In genomic region chr1:244231193-244231571, GRCh38 we compare ENCODE assay signal across 11 cellular contexts.
DNase-seq lines count a peak whose midpoint lies in the region; ATAC-seq and TF ChIP-seq lines count a peak whose summit lies in the region.
"Had no signal": no experiment of that assay in that cellular context is flagged by ENCODE, and none has a peak within 500 bp of the region (broad histone marks: within the 10 kb centered on the region; RNA-seq: fewer than 3 reads in every experiment).

No MANE protein-coding gene starts in this region.

- peaks cover 9% of the 10 kb centered on the region for H3K4me1 ChIP-seq in suprapubic skin

- H3K9me3 ChIP-seq in suprapubic skin, result no peaks in the 10 kb centered on the region
- H3K9me3 ChIP-seq: tibial nerve had no signal

- CTCF ChIA-PET in activated CD4-positive, alpha-beta memory T cell treated with anti-CD3 and anti-CD28 coated beads for 36 hours (lab: Charles Lee), result no interaction called here

- intact Hi-C loops in left cardiac atrium (cut with DNase I) (no loop called here), Right ventricle myocardium inferior (cut with DNase I) (no loop called here)
- intact Hi-C loops in activated CD4-positive, alpha-beta memory T cell treated with anti-CD3 and anti-CD28 coated beads for 36 hours (cut with micrococcal nuclease), result no loop called here

- no peak overlapping the region for H3K4me3 Mint-ChIP-seq in activated CD4-positive, alpha-beta memory T cell treated with anti-CD3 and anti-CD28 coated beads for 36 hours
- H3K4me3 Mint-ChIP-seq: natural killer cell had no signal

- POLR2A ChIA-PET in activated CD4-positive, alpha-beta memory T cell treated with anti-CD3 and anti-CD28 coated beads for 36 hours (lab: Charles Lee), result no interaction called here

- H3K27me3 ChIP-seq in suprapubic skin, result peaks cover 4% of the 10 kb centered on the region

- H3K4me3 ChIP-seq in astrocyte of the spinal cord (ENCODE audit: low read depth, low read length), result no peak overlapping the region
- H3K4me3 ChIP-seq in suprapubic skin, result peak overlapping the region; percentile 25

- no peaks in the 10 kb centered on the region for H3K9me3 Mint-ChIP-seq in activated CD4-positive, alpha-beta memory T cell treated with anti-CD3 and anti-CD28 coated beads for 36 hours
- H3K9me3 Mint-ChIP-seq: natural killer cell had no signal

- H3K36me3 ChIP-seq in suprapubic skin, result no peaks in the 10 kb centered on the region
- H3K36me3 ChIP-seq: tibial nerve had no signal

- no peak for TF ChIP-seq CTCF in astrocyte of the spinal cord (IDR thresholded peaks at IDR 0.05; ENCODE audit: low read depth, low read length)
- no peak for TF ChIP-seq CTCF in suprapubic skin (IDR thresholded peaks at IDR 0.05)

- H3K27ac ChIP-seq in suprapubic skin, result no peak overlapping the region
- H3K27ac ChIP-seq: coronary artery, tibial nerve had no signal

- in situ Hi-C loops in astrocyte of the spinal cord (cut with HindIII; ENCODE audit: low sequenced_read_pairs), result no loop called here

- WGBS in suprapubic skin, result 39% methylated on average over 4 of the region's 8 CpGs

- TF ChIP-seq POLR2A in suprapubic skin (IDR thresholded peaks at IDR 0.05), result no peak

- H3K36me3 Mint-ChIP-seq in activated CD4-positive, alpha-beta memory T cell treated with anti-CD3 and anti-CD28 coated beads for 36 hours, result no peaks in the 10 kb centered on the region
- H3K36me3 Mint-ChIP-seq: natural killer cell had no signal

- TF ChIP-seq EP300 in suprapubic skin (IDR thresholded peaks at IDR 0.05), result no peak

- H3K4me1 Mint-ChIP-seq in activated CD4-positive, alpha-beta memory T cell treated with anti-CD3 and anti-CD28 coated beads for 36 hours (ENCODE audit: low read depth), result no peaks in the 10 kb centered on the region

- peaks cover 6% of the 10 kb centered on the region for H3K27me3 Mint-ChIP-seq in activated CD4-positive, alpha-beta memory T cell treated with anti-CD3 and anti-CD28 coated beads for 36 hours

- ATAC-seq in left cardiac atrium, result peak; percentile 12 to 65
- ATAC-seq in Right ventricle myocardium inferior, result no peak
- no peak for ATAC-seq in HG03045 (IDR thresholded peaks at IDR 0.05; ENCODE audit: unreplicated experiment)
- ATAC-seq: natural killer cell had no signal

- DNase-seq in left cardiac atrium (no peak), Right ventricle myocardium inferior (ENCODE audit: missing footprints) (no peak), astrocyte of the spinal cord (ENCODE audit: low read depth, low spot score) (peak; percentile 4), iPS-NIHi7 (ENCODE audit: extremely low spot score) (peak; percentile 29), suprapubic skin (ENCODE audit: low spot score in 2 of 2) (no peak), NCI-H526 (lab: John Stamatoyannopoulos, UW) (no peak)
- DNase-seq in activated CD4-positive, alpha-beta memory T cell treated with anti-CD3 and anti-CD28 coated beads for 36 hours, result no peak
- DNase-seq: natural killer cell had no signal

- no peak overlapping the region for H3K27ac Mint-ChIP-seq in activated CD4-positive, alpha-beta memory T cell treated with anti-CD3 and anti-CD28 coated beads for 36 hours
- H3K27ac Mint-ChIP-seq: natural killer cell had no signal

Comparison
In these comparisons a context has a peak if more than half of its experiments do, and no peak if none do; other contexts are left out.
1. ATAC-seq: peak in left cardiac atrium (2 of 2); none in Right ventricle myocardium inferior (single experiment) and HG03045 (single experiment).
2. DNase-seq: peak in astrocyte of the spinal cord (single experiment) and iPS-NIHi7 (single experiment); none in left cardiac atrium (single experiment), Right ventricle myocardium inferior (single experiment), suprapubic skin (0 of 2), activated CD4-positive, alpha-beta memory T cell treated with anti-CD3 and anti-CD28 coated beads for 36 hours (single experiment) and NCI-H526 (0 of 2).